ENCODE assay signal across 19 cellular contexts in the genomic region with DNA sequence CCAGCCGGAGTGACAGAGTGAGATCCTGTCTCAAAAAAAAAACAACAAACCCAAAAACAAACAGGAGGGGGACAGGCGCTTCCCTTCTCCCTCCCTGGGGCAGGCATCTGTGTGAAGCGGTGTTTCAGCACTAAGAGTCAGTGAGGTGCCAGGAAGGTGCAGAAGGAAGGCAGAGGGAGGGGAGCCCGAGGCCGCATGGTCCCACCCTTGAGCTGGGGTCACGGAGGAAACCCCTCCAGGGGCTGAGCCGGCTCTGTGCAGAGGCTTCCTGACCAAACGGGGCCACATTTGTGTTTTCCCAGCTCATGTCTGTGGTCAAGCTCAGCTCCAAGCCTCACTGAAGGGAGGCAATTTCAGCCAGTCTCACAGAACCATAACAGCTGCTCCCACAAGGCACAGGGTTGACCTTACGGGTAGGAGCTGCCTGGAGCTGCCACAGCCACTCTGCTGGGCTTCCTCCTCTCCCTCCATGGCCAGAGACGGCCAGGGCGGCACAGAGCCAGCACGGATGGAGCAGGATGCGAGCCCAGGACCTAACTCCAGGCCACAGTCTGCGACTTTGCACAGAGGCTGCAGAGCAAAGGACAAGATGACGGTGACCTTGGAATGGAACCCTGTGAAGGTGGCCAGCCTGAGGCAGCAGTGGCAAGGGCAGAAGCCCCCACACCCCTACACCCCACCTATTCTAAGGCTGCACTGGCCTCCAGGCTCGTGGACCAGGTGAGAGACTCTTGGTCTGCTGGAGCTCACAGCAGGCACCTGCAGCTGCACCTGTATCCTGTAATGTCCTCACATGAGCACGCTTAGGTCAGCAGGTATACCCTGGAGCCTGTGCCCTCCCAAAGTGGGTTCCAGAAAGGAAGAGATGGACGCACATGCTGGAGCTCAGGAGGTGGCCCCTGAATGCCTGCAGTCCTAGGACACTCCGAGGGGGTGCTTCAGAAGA. TPM values are rescaled to one million over a fixed set of nuclear protein-coding genes. Genes with fewer than 3 reads are reported as not detected.
DNase-seq lines count a peak whose midpoint lies in the region; ATAC-seq and TF ChIP-seq lines count a peak whose summit lies in the region.
"Had no signal": no experiment of that assay in that cellular context is flagged by ENCODE, and none has a peak within 500 bp of the region (broad histone marks: within the 10 kb centered on the region; RNA-seq: fewer than 3 reads in every experiment).

No MANE protein-coding gene starts in this region.

- no peaks in the 10 kb centered on the region for H3K36me3 ChIP-seq in naive thymus-derived CD4-positive, alpha-beta T cell (ENCODE audit: control insufficient read depth in 2 of 3, insufficient read depth in 3 of 3, low read length in 3 of 3)
- peaks cover 0 to 2% of the 10 kb centered on the region in 2 donors for H3K36me3 ChIP-seq in stomach smooth muscle (ENCODE audit: control insufficient read depth in 2 of 2, insufficient read depth in 2 of 2, low read length in 2 of 2)
- H3K36me3 ChIP-seq in ovary = no peaks in the 10 kb centered on the region
- H3K36me3 ChIP-seq: BE2C had no signal

- no peaks in the 10 kb centered on the region for H3K4me1 ChIP-seq in naive thymus-derived CD4-positive, alpha-beta T cell (ENCODE audit: control insufficient read depth in 2 of 2, insufficient read depth in 2 of 2, low read length in 2 of 2)
- H3K4me1 ChIP-seq in stomach smooth muscle (ENCODE audit: control insufficient read depth, insufficient read depth, low read length) (peaks cover 24% of the 10 kb centered on the region), ovary (ENCODE audit: insufficient read depth) (peaks cover 3% of the 10 kb centered on the region)
- H3K4me1 ChIP-seq: BE2C had no signal

- H3K27me3 Mint-ChIP-seq in naive thymus-derived CD4-positive, alpha-beta T cell = peaks cover 0 to 20% (median 0%) of the 10 kb centered on the region in 5 donors

- no peaks in the 10 kb centered on the region for H3K9me3 ChIP-seq in naive thymus-derived CD4-positive, alpha-beta T cell (ENCODE audit: control insufficient read depth in 2 of 3, low read length in 3 of 3)
- H3K9me3 ChIP-seq in stomach smooth muscle (ENCODE audit: control insufficient read depth in 2 of 2, low read length in 2 of 2) (no peaks in the 10 kb centered on the region), ovary (no peaks in the 10 kb centered on the region)
- H3K9me3 ChIP-seq: BE2C had no signal

- intact Hi-C loops in Right ventricle myocardium inferior (cut with DNase I) (no loop called here), left cardiac atrium (cut with DNase I) (no loop called here), ovary (cut with DNase I) (no loop called here)
- intact Hi-C loops in naive thymus-derived CD4-positive, alpha-beta T cell (cut with micrococcal nuclease) = no loop called here

- in situ Hi-C loops in GM13976 (cut with MboI; ENCODE audit: low sequenced_read_pairs, unreplicated experiment) = no loop called here

- TF ChIP-seq POLR2A in ovary (IDR thresholded peaks at IDR 0.05) = no peak

- no peak for TF ChIP-seq EP300 in ovary (IDR thresholded peaks at IDR 0.05)

- DNase-seq in Right ventricle myocardium inferior (ENCODE audit: missing footprints) (peak; percentile 40), left cardiac atrium (no peak), RPMI8226 (peak; percentile 57), ovary (no peak), GM13976 (ENCODE audit: low spot score) (no peak)
- DNase-seq in naive thymus-derived CD4-positive, alpha-beta T cell = no peak
- DNase-seq: BE2C; CD8-positive, alpha-beta T cell; GM23248; NCI-H1436; NCI-H2081 treated with DMSO at 0.1 percent for 48 hours; NCI-H510A; NCI-H774; SHP77 treated with DMSO at 0.1 percent for 48 hours had no signal

- ATAC-seq in Right ventricle myocardium inferior (no peak), left cardiac atrium (no peak), GM21515 (IDR thresholded peaks at IDR 0.05; ENCODE audit: unreplicated experiment) (no peak)
- peak; percentile 26 for ATAC-seq in naive thymus-derived CD4-positive, alpha-beta T cell
- ATAC-seq: CD8-positive, alpha-beta T cell; HCT116; K562 had no signal

- WGBS in ovary, 3 donors = 40 to 63% (median 54%) methylated on average over 18 to 19 of the region's 19 CpGs

- H3K27me3 ChIP-seq in naive thymus-derived CD4-positive, alpha-beta T cell (ENCODE audit: control insufficient read depth in 2 of 2, insufficient read depth in 2 of 2, low read length in 2 of 2) = no peaks in the 10 kb centered on the region
- H3K27me3 ChIP-seq in stomach smooth muscle (ENCODE audit: control insufficient read depth in 1 of 2, insufficient read depth in 2 of 2, low read length in 2 of 2) = no peaks in the 10 kb centered on the region
- no peaks in the 10 kb centered on the region for H3K27me3 ChIP-seq in ovary
- H3K27me3 ChIP-seq: BE2C had no signal

- no peaks in the 10 kb centered on the region for H3K4me1 Mint-ChIP-seq in naive thymus-derived CD4-positive, alpha-beta T cell

- no peak overlapping the region for H3K9ac ChIP-seq in stomach smooth muscle (ENCODE audit: low read length in 2 of 2)
- H3K9ac ChIP-seq: GM23248 had no signal

- no peak overlapping the region for H3K27ac Mint-ChIP-seq in naive thymus-derived CD4-positive, alpha-beta T cell
- H3K27ac Mint-ChIP-seq: CD8-positive, alpha-beta T cell had no signal

- H3K4me3 ChIP-seq in naive thymus-derived CD4-positive, alpha-beta T cell (ENCODE audit: low read length) = no peak overlapping the region
- H3K4me3 ChIP-seq in stomach smooth muscle (ENCODE audit: low read length in 2 of 2) = no peak overlapping the region
- H3K4me3 ChIP-seq in ovary = no peak overlapping the region
- H3K4me3 ChIP-seq: GM23248, K562 had no signal

- H3K9me3 Mint-ChIP-seq in naive thymus-derived CD4-positive, alpha-beta T cell = no peaks in the 10 kb centered on the region
- H3K9me3 Mint-ChIP-seq: CD8-positive, alpha-beta T cell had no signal

- POLR2A ChIA-PET in naive thymus-derived CD4-positive, alpha-beta T cell (lab: Charles Lee) = no interaction called here

- CTCF ChIA-PET in naive thymus-derived CD4-positive, alpha-beta T cell (lab: Charles Lee) = no interaction called here

- peaks cover 0 to 6% (median 0%) of the 10 kb centered on the region in 5 donors for H3K36me3 Mint-ChIP-seq in naive thymus-derived CD4-positive, alpha-beta T cell
- H3K36me3 Mint-ChIP-seq: CD8-positive, alpha-beta T cell had no signal

- no peak overlapping the region for H3K4me3 Mint-ChIP-seq in naive thymus-derived CD4-positive, alpha-beta T cell
- H3K4me3 Mint-ChIP-seq: CD8-positive, alpha-beta T cell had no signal

- H3K27ac ChIP-seq in naive thymus-derived CD4-positive, alpha-beta T cell (ENCODE audit: low read depth, low read length) = no peak overlapping the region
- H3K27ac ChIP-seq in stomach smooth muscle (ENCODE audit: low read length) (peak overlapping the region; percentile 87), ovary (no peak overlapping the region)
- H3K27ac ChIP-seq: 22Rv1, GM23248 had no signal

- no peak for TF ChIP-seq CTCF in ovary (IDR thresholded peaks at IDR 0.05)
- no peak for TF ChIP-seq CTCF in GM13976 (IDR thresholded peaks at IDR 0.05; ENCODE audit: borderline replicate concordance, control extremely low read depth, extremely low read depth, insufficient read depth, missing control alignments)

RNA-seq across cellular contexts. Expression of gene ADPRHL1, which starts 29.8 kb away (rescaled TPM):
- total RNA-seq in Right ventricle myocardium inferior = 468 TPM
- 100 to 1,000 TPM; 241 to 245 TPM for total RNA-seq in left cardiac atrium
- total RNA-seq in naive thymus-derived CD4-positive, alpha-beta T cell = 1 to 10 TPM in 3 of 5 experiments, under 1 TPM in 2; 0.12 to 2.0 (median 1.5) TPM
- polyA plus RNA-seq in naive thymus-derived CD4-positive, alpha-beta T cell = under 1 TPM in 1 of 2 donors, not detected in 1; 0.37 TPM
- 1 to 10 TPM; 1.6 to 5.0 (median 1.9) TPM for total RNA-seq in ovary
- polyA plus RNA-seq in ovary = 1 to 10 TPM; 2.2 to 2.3 TPM

RNA-seq across cellular contexts. Expression of gene GRTP1, which starts 59.6 kb away (rescaled TPM):
- total RNA-seq in Right ventricle myocardium inferior (1.5 TPM), left cardiac atrium (1 to 10 TPM; 1.5 to 1.8 TPM), ovary (10 to 100 TPM in 6 of 7 donors, 1 to 10 TPM in 1; 7.1 to 14.8 (median 12.2) TPM)
- 1 to 10 TPM in 2 of 5 experiments, under 1 TPM in 2, not detected in 1; 0.44 to 1.4 (median 1.1) TPM for total RNA-seq in naive thymus-derived CD4-positive, alpha-beta T cell
- polyA plus RNA-seq in naive thymus-derived CD4-positive, alpha-beta T cell = 1 to 10 TPM; 1.3 to 2.2 TPM
- polyA plus RNA-seq in ovary = 10 to 100 TPM in 1 of 2 donors, 1 to 10 TPM in 1; 3.0 to 11.1 TPM
- total RNA-seq: CD8-positive, alpha-beta T cell; GM23248 had no signal

Comparison
In these comparisons a context has a peak if more than half of its experiments do, and no peak if none do; other contexts are left out.
1. DNase-seq: peak in Right ventricle myocardium inferior (single experiment) and RPMI8226 (single experiment); none in left cardiac atrium (single experiment), naive thymus-derived CD4-positive, alpha-beta T cell (0 of 9), ovary (0 of 5) and GM13976 (single experiment).
2. RNA of gene ADPRHL1, which starts 29.8 kb away (total RNA-seq): 468 TPM in Right ventricle myocardium inferior (single experiment) and 241 to 245 TPM in left cardiac atrium; 1.6 to 5.0 TPM in ovary and 0.12 to 2.0 TPM in naive thymus-derived CD4-positive, alpha-beta T cell; every median in the first group is over 10 times any median in the second.